1 cellular context compared by ENCODE assay signal in the genomic region with DNA sequence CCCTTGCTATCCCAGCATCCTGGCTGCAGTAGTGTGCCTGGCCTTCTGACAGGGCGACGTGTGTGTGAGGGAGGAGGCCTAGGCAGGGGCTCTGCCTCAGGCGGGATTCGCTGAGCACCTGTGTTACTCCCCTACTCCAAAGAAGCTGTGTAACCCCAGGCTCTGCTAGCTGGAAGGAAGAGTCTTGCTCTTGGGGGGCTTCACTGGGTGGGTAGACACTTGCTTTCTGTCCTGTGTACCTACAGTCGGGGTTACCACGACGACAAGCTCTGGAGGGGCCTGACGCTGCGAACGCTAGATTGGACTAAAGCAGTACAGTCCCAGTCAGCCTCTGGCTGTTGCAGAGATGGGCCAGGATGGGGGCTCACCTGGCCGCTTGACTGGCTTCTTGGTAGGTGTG.
TF ChIP-seq lines count a peak whose summit lies in the region.

No MANE protein-coding gene starts in this region.

TF ChIP-seq in IMR-90, 13 proteins besides CTCF, POLR2A, EP300 and RAD21 (continued from another document):
- TF ChIP-seq CEBPB (IDR thresholded peaks at IDR 0.05; ENCODE audit: low read depth, low read length) (no peak), MXI1 (IDR thresholded peaks at IDR 0.05; ENCODE audit: borderline replicate concordance, low read depth, low read length) (no peak), SMC3 (IDR thresholded peaks at IDR 0.05; ENCODE audit: low read depth, low read length) (no peak), MAFK (IDR thresholded peaks at IDR 0.05; ENCODE audit: low read depth, low read length) (no peak), BHLHE40 (IDR thresholded peaks at IDR 0.05; ENCODE audit: low read depth, low read length) (no peak), RCOR1 (IDR thresholded peaks at IDR 0.05; ENCODE audit: insufficient replicate concordance, low read length) (no peak)
- TF ChIP-seq, protein P1, sequence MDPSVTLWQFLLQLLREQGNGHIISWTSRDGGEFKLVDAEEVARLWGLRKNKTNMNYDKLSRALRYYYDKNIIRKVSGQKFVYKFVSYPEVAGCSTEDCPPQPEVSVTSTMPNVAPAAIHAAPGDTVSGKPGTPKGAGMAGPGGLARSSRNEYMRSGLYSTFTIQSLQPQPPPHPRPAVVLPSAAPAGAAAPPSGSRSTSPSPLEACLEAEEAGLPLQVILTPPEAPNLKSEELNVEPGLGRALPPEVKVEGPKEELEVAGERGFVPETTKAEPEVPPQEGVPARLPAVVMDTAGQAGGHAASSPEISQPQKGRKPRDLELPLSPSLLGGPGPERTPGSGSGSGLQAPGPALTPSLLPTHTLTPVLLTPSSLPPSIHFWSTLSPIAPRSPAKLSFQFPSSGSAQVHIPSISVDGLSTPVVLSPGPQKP (IDR thresholded peaks at IDR 0.05; ENCODE audit: borderline replicate concordance, low read depth, low read length) = no peak
